17 cellular contexts compared by ENCODE assay signal in genomic region chr2:41378420-41378819, GRCh38.
DNase-seq lines count a peak whose midpoint lies in the region; TF ChIP-seq lines count a peak whose summit lies in the region.
"Had no signal": no experiment of that assay in that cellular context is flagged by ENCODE, and none has a peak within 500 bp of the region (broad histone marks: within the 10 kb centered on the region; RNA-seq: fewer than 3 reads in every experiment).

No MANE protein-coding gene starts in this region.

- peak overlapping the region; percentile 99 for H4K91ac ChIP-seq in trophoblast cell (ENCODE audit: low read depth, low read length)

- H3K9ac ChIP-seq in trophoblast cell (ENCODE audit: low read length): no peak overlapping the region

- POLR2A ChIA-PET in Caco-2 (lab: Charles Lee): no interaction called here

- CTCF ChIA-PET in Caco-2 (lab: Charles Lee): no interaction called here

- peak overlapping the region; percentile 94 for H2AK5ac ChIP-seq in trophoblast cell (ENCODE audit: low read length)

- intact Hi-C loops in Caco-2 (cut with micrococcal nuclease; ENCODE audit: unreplicated experiment): no loop called here

- TF ChIP-seq CTCF in Caco-2 (IDR thresholded peaks at IDR 0.05; ENCODE audit: insufficient read depth in 1 of 2, low read depth in 1 of 2, low read length in 1 of 2, severe bottlenecking in 1 of 2, unreplicated experiment in 1 of 2) (no peak), coronary artery (IDR thresholded peaks at IDR 0.05) (no peak)

- peak overlapping the region; percentile 97 for H3K14ac ChIP-seq in trophoblast cell (ENCODE audit: low read length)

- peak overlapping the region; percentile 61 for H4K12ac ChIP-seq in trophoblast cell (ENCODE audit: low read depth, low read length)

- H2BK120ac ChIP-seq in trophoblast cell (ENCODE audit: insufficient read depth, low read length, poor library complexity): peak overlapping the region; percentile 93

- H3K27ac ChIP-seq in trophoblast cell (ENCODE audit: low read depth, low read length) (peak overlapping the region; percentile 80), coronary artery (no peak overlapping the region)

- H3K4me1 ChIP-seq in Caco-2: no peaks in the 10 kb centered on the region
- H3K4me1 ChIP-seq in trophoblast cell (ENCODE audit: control insufficient read depth in 1 of 2, insufficient read depth in 2 of 2, low read length in 2 of 2): peaks cover 3 to 13% of the 10 kb centered on the region in 2 experiments

- peak overlapping the region; percentile 96 for H2BK12ac ChIP-seq in trophoblast cell (ENCODE audit: low read length)

- peaks cover 16% of the 10 kb centered on the region for H3K4me1 Mint-ChIP-seq in Caco-2 (ENCODE audit: low read depth, unreplicated experiment)
- H3K4me1 Mint-ChIP-seq: CD4-positive, alpha-beta memory T cell had no signal

- peaks cover 25% of the 10 kb centered on the region for H3K79me1 ChIP-seq in trophoblast cell (ENCODE audit: low read length)

- H3K27me3 Mint-ChIP-seq in Caco-2 (ENCODE audit: insufficient read depth, unreplicated experiment): peaks cover 2% of the 10 kb centered on the region
- H3K27me3 Mint-ChIP-seq: CD4-positive, alpha-beta memory T cell had no signal

- no peak overlapping the region for H3K23ac ChIP-seq in trophoblast cell (ENCODE audit: low read length)

- H3K27me3 ChIP-seq in Caco-2 (replicated peaks; ENCODE audit: control insufficient read depth, insufficient read depth, low read length): no peaks in the 10 kb centered on the region
- no peaks in the 10 kb centered on the region for H3K27me3 ChIP-seq in trophoblast cell (ENCODE audit: insufficient read depth, low read length)

- peak overlapping the region; percentile 2 for H3K4me3 Mint-ChIP-seq in Caco-2 (ENCODE audit: unreplicated experiment)
- H3K4me3 Mint-ChIP-seq: CD4-positive, alpha-beta memory T cell; GM23338 had no signal

- peak overlapping the region; percentile 87 for H3K4ac ChIP-seq in trophoblast cell (ENCODE audit: low read depth, low read length)

- BruUV-seq in Caco-2 (replicated peaks; lab: Mats Ljungman, UMichigan): no TSS peak

- H3K4me2 ChIP-seq in trophoblast cell (ENCODE audit: low read length): no peak overlapping the region
- H3K4me2 ChIP-seq: GM23338 had no signal

- H4K8ac ChIP-seq in trophoblast cell (ENCODE audit: low read depth, low read length): peak overlapping the region; percentile 80

- H3K36me3 Mint-ChIP-seq in Caco-2 (ENCODE audit: insufficient read depth, unreplicated experiment): no peaks in the 10 kb centered on the region
- H3K36me3 Mint-ChIP-seq: CD4-positive, alpha-beta memory T cell had no signal

- WGBS in trophoblast cell (ENCODE audit: extremely low coverage, insufficient coverage, insufficient read length): no CpG with 5 or more reads among the region's 11 CpGs

- peak overlapping the region; percentile 95 for H3K18ac ChIP-seq in trophoblast cell (ENCODE audit: low read length)

- H3K36me3 ChIP-seq in Caco-2 (ENCODE audit: control insufficient read depth, insufficient read depth, low read length) (no peaks in the 10 kb centered on the region), trophoblast cell (ENCODE audit: control insufficient read depth in 1 of 2, insufficient read depth in 2 of 2, low read length in 2 of 2) (peaks cover 0 to 4% of the 10 kb centered on the region in 2 experiments)

- peak overlapping the region; percentile 99 for H2BK5ac ChIP-seq in trophoblast cell (ENCODE audit: low read depth, low read length, poor library complexity)

- H3K4me3 ChIP-seq in Caco-2 (ENCODE audit: low read depth, low read length): no peak overlapping the region
- no peak overlapping the region for H3K4me3 ChIP-seq in trophoblast cell (ENCODE audit: low read depth, low read length)
- H3K4me3 ChIP-seq in coronary artery: no peak overlapping the region
- H3K4me3 ChIP-seq: GM12878, GM23338 had no signal

- H2AFZ ChIP-seq in trophoblast cell (ENCODE audit: insufficient read depth, low read length, poor library complexity): peak overlapping the region; percentile 70
- H2AFZ ChIP-seq: GM23338 had no signal

- peaks cover 8% of the 10 kb centered on the region for H3K79me2 ChIP-seq in trophoblast cell (ENCODE audit: control insufficient read depth, insufficient read depth, low read length, poor library complexity)

- no peak for DNase-seq in Caco-2
- DNase-seq in ELF-1 (ENCODE audit: low read depth, low spot score): peak; percentile 7
- DNase-seq in OCI-M1 (lab: John Stamatoyannopoulos, UW): peak; percentile 36
- peak in 1 of 2 donors; percentile 22 for DNase-seq in trophoblast cell
- DNase-seq in GOT3 (lab: John Stamatoyannopoulos, UW): no peak
- no peak for DNase-seq in coronary artery (ENCODE audit: low spot score)
- DNase-seq in NCI-H1048 (lab: John Stamatoyannopoulos, UW): no peak
- DNase-seq: C1 segment of cervical spinal cord; CD4-positive, alpha-beta memory T cell; COR-L47; DMS153; DND-41; GDM1; H7; HCEC 1CT had no signal

- H3K9me3 Mint-ChIP-seq in Caco-2 (ENCODE audit: unreplicated experiment): peaks cover 10% of the 10 kb centered on the region

- no peak overlapping the region for H3K27ac Mint-ChIP-seq in Caco-2 (ENCODE audit: unreplicated experiment)
- H3K27ac Mint-ChIP-seq: CD4-positive, alpha-beta memory T cell; GM23338 had no signal

- no peaks in the 10 kb centered on the region for H3K9me3 ChIP-seq in Caco-2
- H3K9me3 ChIP-seq in trophoblast cell (ENCODE audit: insufficient read depth, low read depth, low read length): peaks cover 1% of the 10 kb centered on the region

Comparison
In these comparisons a context has a peak if more than half of its experiments do, and no peak if none do; other contexts are left out.
1. DNase-seq: peak in ELF-1 (single experiment) and OCI-M1 (single experiment); none in Caco-2 (0 of 2), GOT3 (single experiment), coronary artery (single experiment) and NCI-H1048 (single experiment).